Comparison of ENCODE assay signal across 20 cellular contexts in genomic region chr19:28522545-28522922, GRCh38.
"Had no signal": no experiment of that assay in that cellular context is flagged by ENCODE, and none has a peak within 500 bp of the region (broad histone marks: within the 10 kb centered on the region; RNA-seq: fewer than 3 reads in every experiment).

No MANE protein-coding gene starts in this region.

- H3K27ac ChIP-seq: HL-60, SJSA1, SK-N-MC had no signal

- H3K36me3 ChIP-seq: SJSA1 had no signal

- H3K27me3 ChIP-seq: SJSA1 had no signal

- DNase-seq: KBM-7, MV-4-11, NCI-H1048, NCI-H1105 treated with DMSO at 0.1 percent for 48 hours, NCI-H1417 treated with DMSO at 0.1 percent for 48 hours, NCI-H146, NCI-H1694 treated with DMSO at 0.1 percent for 48 hours, NCI-H1930, NCI-H2081, NCI-H2107, NCI-H524, NCI-H526 treated with DMSO at 0.1 percent for 48 hours, NCI-H748 treated with DMSO at 0.1 percent for 48 hours, Right ventricle myocardium superior, RPMI8226, SIG-M5 had no signal

- H3K36me3 Mint-ChIP-seq: IgD-negative memory B cell had no signal

- H3K27ac Mint-ChIP-seq: IgD-negative memory B cell had no signal

- H3K4me3 Mint-ChIP-seq: IgD-negative memory B cell had no signal

- H3K4me3 ChIP-seq: SJSA1, SK-N-MC had no signal

- H3K27me3 Mint-ChIP-seq: IgD-negative memory B cell had no signal

- H3K4me1 ChIP-seq: SJSA1 had no signal
